In the genomic region with DNA sequence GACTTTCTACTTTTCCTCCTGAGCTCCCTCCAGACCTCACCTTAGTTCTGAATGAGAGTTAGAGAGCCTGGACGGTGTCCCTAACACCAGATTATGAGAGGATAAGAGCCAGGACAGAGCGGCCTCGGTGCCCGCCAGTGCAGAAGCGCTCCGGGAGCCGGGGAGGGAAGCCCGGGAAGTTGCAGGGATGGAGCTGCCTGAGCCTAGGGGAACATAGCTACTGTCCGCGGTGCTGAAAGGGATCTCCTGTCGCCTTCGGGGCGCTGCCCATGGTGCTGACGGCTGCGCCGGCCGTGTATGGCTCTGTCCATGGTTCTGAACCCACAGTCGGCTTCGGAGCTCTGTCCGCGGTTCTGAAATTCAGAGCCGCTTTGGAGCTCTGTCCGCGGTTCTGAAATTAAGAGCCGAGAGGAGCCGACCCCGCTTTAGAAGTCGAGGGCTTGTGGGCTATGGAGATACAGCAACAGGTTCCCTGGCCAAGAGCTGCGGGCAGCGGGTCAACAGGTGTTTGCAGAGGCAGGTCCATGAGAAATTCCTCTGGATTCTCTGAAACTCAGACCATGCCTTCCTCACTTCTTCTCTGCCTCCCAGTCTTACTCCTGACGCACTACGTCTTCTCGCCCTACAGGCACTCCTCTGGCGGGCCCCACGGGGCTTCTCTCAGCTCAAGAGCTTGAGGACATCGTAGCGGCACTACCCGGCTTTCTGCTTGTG, we compare ENCODE assay signal across 8 cellular contexts. TPM values are rescaled to one million over a fixed set of nuclear protein-coding genes. Genes with fewer than 3 reads are reported as not detected.
DNase-seq lines count a peak whose midpoint lies in the region; ATAC-seq and TF ChIP-seq lines count a peak whose summit lies in the region.

No MANE protein-coding gene starts in this region.

- WGBS in HUES64: 18% methylated on average over 38 of the region's 38 CpGs
- 12 to 13% methylated on average over 38 of the region's 38 CpGs for WGBS in aorta, 2 donors

- peak overlapping the region; percentile 50 for H3K4me3 ChIP-seq in HUES64 (ENCODE audit: low read length)
- H3K4me3 ChIP-seq in left ventricle myocardium inferior: no peak overlapping the region
- H3K4me3 ChIP-seq in aorta (ENCODE audit: low read length in 2 of 2): no peak overlapping the region

- H3K27ac ChIP-seq in HUES64 (ENCODE audit: low read depth, low read length) (no peak overlapping the region), left ventricle myocardium inferior (replicated peaks) (no peak overlapping the region), aorta (ENCODE audit: low read depth in 1 of 2, low read length in 2 of 2) (no peak overlapping the region)

- peak; percentile 97 for ATAC-seq in aorta (ENCODE audit: low FRiP score)
- ATAC-seq in HG02852 (IDR thresholded peaks at IDR 0.05; ENCODE audit: unreplicated experiment): no peak

- no peak overlapping the region for H3K9ac ChIP-seq in HUES64 (ENCODE audit: low read depth, low read length)

- H3K36me3 ChIP-seq in HUES64 (ENCODE audit: insufficient read depth, low read length) (peaks cover 5% of the 10 kb centered on the region; the same call in 1 of the 2 replicates), left ventricle myocardium inferior (no peaks in the 10 kb centered on the region), aorta (ENCODE audit: control insufficient read depth in 1 of 2, insufficient read depth in 2 of 2, low read length in 1 of 2) (peaks cover 2% of the 10 kb centered on the region in 2 donors)

- TF ChIP-seq CTCF in GM10248 (IDR thresholded peaks at IDR 0.05; ENCODE audit: control extremely low read depth, extremely low read depth, low read depth, missing control alignments) (no peak), left ventricle myocardium inferior (IDR thresholded peaks at IDR 0.05; ENCODE audit: borderline replicate concordance) (no peak)

- H3K27me3 ChIP-seq in HUES64 (ENCODE audit: insufficient read depth, low read length) (peaks cover 27% of the 10 kb centered on the region), left ventricle myocardium inferior (ENCODE audit: low read depth) (peaks cover 36% of the 10 kb centered on the region), aorta (ENCODE audit: control insufficient read depth in 1 of 2, insufficient read depth in 2 of 2, low read length in 1 of 2) (no peaks in the 10 kb centered on the region)

- intact Hi-C loops in left ventricle myocardium inferior (cut with micrococcal nuclease) (no loop called here), aorta (cut with DNase I) (no loop called here)

- DNase-seq in GM10248 (ENCODE audit: extremely low spot score) (peak; percentile 93), T1000 (lab: John Stamatoyannopoulos, UW) (peak; percentile 91), anterior cingulate cortex (lab: John Stamatoyannopoulos, UW) (peak in 54 of 58 donors; percentile 32 to 87 (median 74)), left ventricle myocardium inferior (peak; percentile 87), putamen (ENCODE audit: low spot score) (peak; percentile 79), aorta (peak; percentile 93 to 97)

- CTCF ChIA-PET in GM10248 (lab: Yijun Ruan, JAX): interaction anchor here (0.9 to 2.2 kb wide), 13 partner anchors 8 to 256 kb away, joined by 3 to 19 read pairs (median 9); partner anchors contain the start of genes DPP3, MRPL11 and RBM4B

- peaks cover 22% of the 10 kb centered on the region for H3K4me1 ChIP-seq in HUES64 (ENCODE audit: insufficient read depth, low read length)
- peaks cover 44% of the 10 kb centered on the region for H3K4me1 ChIP-seq in left ventricle myocardium inferior
- peaks cover 3 to 9% of the 10 kb centered on the region in 2 donors for H3K4me1 ChIP-seq in aorta (ENCODE audit: control insufficient read depth in 1 of 2, insufficient read depth in 2 of 2, low read length in 2 of 2)

- POLR2A ChIA-PET in GM10248 (lab: Yijun Ruan, JAX): interaction anchor here (1.1 kb wide), 1 partner anchor 256 kb away, joined by 4 read pairs; the partner anchor contains the start of gene RBM4B

- no peaks in the 10 kb centered on the region for H3K9me3 ChIP-seq in HUES64 (ENCODE audit: insufficient read depth, low read depth, low read length)
- H3K9me3 ChIP-seq in left ventricle myocardium inferior (replicated peaks): peaks cover 5% of the 10 kb centered on the region
- H3K9me3 ChIP-seq in aorta (ENCODE audit: control insufficient read depth, low read length): no peaks in the 10 kb centered on the region

RNA-seq across cellular contexts. Expression of gene NPAS4, which starts 0.8 kb away (rescaled TPM):
- 0.35 TPM for polyA plus RNA-seq in HUES64 (2013, experiment 1 of 2)
- polyA plus RNA-seq in HUES64 (2013, experiment 2 of 2): 0.19 TPM
- total RNA-seq in left ventricle myocardium inferior (not detected), aorta (1 to 10 TPM in 1 of 2 donors, under 1 TPM in 1; 0.54 to 7.0 TPM)
- polyA plus RNA-seq in aorta: 1 to 10 TPM in 1 of 2 donors, not detected in 1; 2.5 TPM

RNA-seq across cellular contexts. Expression of gene MRPL11, which starts 17.0 kb away (rescaled TPM):
- 112 TPM for polyA plus RNA-seq in HUES64 (2013, experiment 1 of 2)
- 113 TPM for polyA plus RNA-seq in HUES64 (2013, experiment 2 of 2)
- total RNA-seq in left ventricle myocardium inferior (53.8 TPM), aorta (10 to 100 TPM; 27.6 to 33.5 TPM)
- 10 to 100 TPM; 40.1 to 54.5 TPM for polyA plus RNA-seq in aorta

RNA-seq across cellular contexts. Expression of gene PELI3, which starts 45.1 kb away (rescaled TPM):
- polyA plus RNA-seq in HUES64 (2013, experiment 1 of 2): 3.6 TPM
- polyA plus RNA-seq in HUES64 (2013, experiment 2 of 2): 4.8 TPM
- 7.3 TPM for total RNA-seq in left ventricle myocardium inferior
- 10 to 100 TPM; 11.5 to 15.7 TPM for total RNA-seq in aorta
- 10 to 100 TPM; 14.3 to 16.3 TPM for polyA plus RNA-seq in aorta

RNA-seq across cellular contexts. Expression of gene SLC29A2, which starts 50.1 kb away (rescaled TPM):
- polyA plus RNA-seq in HUES64 (2013, experiment 1 of 2): 20.4 TPM
- polyA plus RNA-seq in HUES64 (2013, experiment 2 of 2): 22.7 TPM
- total RNA-seq in left ventricle myocardium inferior: 14.6 TPM
- total RNA-seq in aorta: 1 to 10 TPM; 1.9 to 3.3 TPM
- 1 to 10 TPM in 1 of 2 donors, under 1 TPM in 1; 0.38 to 3.9 TPM for polyA plus RNA-seq in aorta

RNA-seq across cellular contexts. Expression of gene DPP3, which starts 58.6 kb away (rescaled TPM):
- 51.1 TPM for polyA plus RNA-seq in HUES64 (2013, experiment 1 of 2)
- 46.3 TPM for polyA plus RNA-seq in HUES64 (2013, experiment 2 of 2)
- total RNA-seq in left ventricle myocardium inferior (13.6 TPM), aorta (10 to 100 TPM; 15.5 to 24.8 TPM)
- polyA plus RNA-seq in aorta: 10 to 100 TPM; 18.8 to 23.8 TPM
